8 cellular contexts compared by ENCODE assay signal in genomic region chr1:248862695-248863010, GRCh38. TPM values are rescaled to one million over a fixed set of nuclear protein-coding genes. Genes with fewer than 3 reads are reported as not detected.
DNase-seq lines count a peak whose midpoint lies in the region; ATAC-seq, FAIRE-seq and TF ChIP-seq lines count a peak whose summit lies in the region.

No MANE protein-coding gene starts in this region.

- H3K79me2 ChIP-seq in PC-9 (ENCODE audit: low read depth), result peaks cover 7% of the 10 kb centered on the region

- H2AFZ ChIP-seq in PC-9, result no peak overlapping the region

- no peak overlapping the region for H3K4me2 ChIP-seq in PC-9

- BruUV-seq in PC-9 (replicated peaks; lab: Mats Ljungman, UMichigan), result no TSS peak

- peak overlapping the region in 1 of 3 experiments; percentile 41 for H3K27ac Mint-ChIP-seq in nephron

- peaks cover 31% of the 10 kb centered on the region for H3K4me1 Mint-ChIP-seq in nephron

- H4K20me1 ChIP-seq in PC-9 (ENCODE audit: insufficient read depth), result no peaks in the 10 kb centered on the region

- TF ChIP-seq POLR2A in GM12891 (IDR thresholded peaks at IDR 0.05; ENCODE audit: low read depth, low read length), result no peak

- peak; percentile 3 for ATAC-seq in GM19397 (IDR thresholded peaks at IDR 0.05; ENCODE audit: unreplicated experiment)
- peak; percentile 1 for ATAC-seq in HG03575 (IDR thresholded peaks at IDR 0.05; ENCODE audit: extremely low read depth, insufficient number of reproducible peaks, low FRiP score, unreplicated experiment)

- no peak for FAIRE-seq in GM12891 (lab: Jason Lieb, UNC)

- CTCF ChIA-PET in AG04449 (lab: Yijun Ruan, JAX) (interaction anchor here (1.1 to 1.6 kb wide), 3 partner anchors 10 to 43 kb away, joined by 3 to 6 read pairs (median 5); partner anchors contain the start of gene PGBD2), PC-9 (lab: Charles Lee) (no interaction called here)

- H3K27me3 ChIP-seq in PC-9 (ENCODE audit: insufficient read depth, low read depth), result no peaks in the 10 kb centered on the region

- H3K9me2 ChIP-seq in PC-9 (ENCODE audit: insufficient read depth), result no peaks in the 10 kb centered on the region

- peak overlapping the region; percentile 62 to 88 (median 79) for H3K4me3 Mint-ChIP-seq in nephron

- TF ChIP-seq CTCF in AG04449 (IDR thresholded peaks at IDR 0.05; ENCODE audit: insufficient read depth, low read length, missing control alignments) (no peak), cardiac fibroblast (IDR thresholded peaks at IDR 0.05; ENCODE audit: low read depth, low read length) (no peak), nephron (IDR thresholded peaks at IDR 0.05; ENCODE audit: unreplicated experiment in 3 of 3) (no peak), PC-9 (conservative IDR thresholded peaks at IDR 0.05) (no peak)

- intact Hi-C loops in PC-9 (cut with micrococcal nuclease; ENCODE audit: unreplicated experiment), result no loop called here

- no peaks in the 10 kb centered on the region for H3K36me3 Mint-ChIP-seq in nephron (ENCODE audit: low read depth)

- H3F3A ChIP-seq in PC-9 (ENCODE audit: insufficient read depth, low read depth), result peaks cover 4% of the 10 kb centered on the region; the same call in 1 of the 2 replicates

- no peaks in the 10 kb centered on the region for H3K9me3 Mint-ChIP-seq in nephron

- H3K36me3 ChIP-seq in PC-9 (ENCODE audit: low read depth), result no peaks in the 10 kb centered on the region

- DNase-seq in AG04449 (ENCODE audit: low read depth, low spot score) (no peak), cardiac fibroblast (ENCODE audit: low read depth in 2 of 2) (no peak), NCI-H2107 treated with DMSO at 0.1 percent for 48 hours (lab: John Stamatoyannopoulos, UW; ENCODE audit: unreplicated experiment) (no peak), GM12891 (ENCODE audit: insufficient read length, low spot score) (no peak), PC-9 (no peak)

- H3K27ac ChIP-seq in PC-9, result no peak overlapping the region

- POLR2A ChIA-PET in AG04449 (lab: Yijun Ruan, JAX), result interaction anchor here (1.0 kb wide), 1 partner anchor 36 kb away, joined by 4 read pairs; the partner anchor contains the start of gene SH3BP5L
- POLR2A ChIA-PET in PC-9 (lab: Charles Lee; ENCODE audit: unreplicated experiment), result no interaction called here

- H3K4me1 ChIP-seq in PC-9 (replicated peaks; ENCODE audit: insufficient read depth), result peaks cover 5% of the 10 kb centered on the region; the same call in 1 of the 2 replicates

- H3K9me3 ChIP-seq in PC-9 (ENCODE audit: insufficient read depth, low read depth), result no peaks in the 10 kb centered on the region

- H3K4me3 ChIP-seq in AG04449 (ENCODE audit: low read depth, low read length) (peak overlapping the region; percentile 70), cardiac fibroblast (replicated peaks in 1 of 2; ENCODE audit: low read depth in 2 of 2, low read length in 2 of 2) (peak overlapping the region; percentile 59 to 68), PC-9 (no peak overlapping the region)

- peaks cover 14% of the 10 kb centered on the region for H3K27me3 Mint-ChIP-seq in nephron (ENCODE audit: low read depth)

TF ChIP-seq in GM12891, 5 proteins besides CTCF, POLR2A, EP300 and RAD21:
- TF ChIP-seq POLR2AphosphoS5 (IDR thresholded peaks at IDR 0.05; ENCODE audit: low read depth, low read length) (no peak), TAF1 (IDR thresholded peaks at IDR 0.05; ENCODE audit: low read depth, low read length) (no peak), SPI1 (IDR thresholded peaks at IDR 0.05; ENCODE audit: low read depth, low read length) (no peak), POU2F2 (IDR thresholded peaks at IDR 0.05; ENCODE audit: low read depth, low read length) (no peak), PAX5 (IDR thresholded peaks at IDR 0.05; ENCODE audit: insufficient read depth, low read length, severe bottlenecking) (no peak)

RNA-seq across cellular contexts. Expression of gene ZNF692, which starts 3.8 kb away (rescaled TPM):
- polyA plus RNA-seq in GM12891 (2012; ENCODE audit: low read depth, missing spikeins), result 31.6 TPM
- 46.6 and 51.7 TPM in 2 replicates for total RNA-seq in PC-9 (2021)

RNA-seq across cellular contexts. Expression of gene ZNF672, which starts 24.6 kb away (rescaled TPM):
- polyA plus RNA-seq in GM12891 (2012; ENCODE audit: low read depth, missing spikeins), result 24.7 TPM
- 24.7 and 27.6 TPM in 2 replicates for total RNA-seq in PC-9 (2021)

RNA-seq across cellular contexts. Expression of gene SH3BP5L, which starts 36.9 kb away (rescaled TPM):
- 6.1 TPM for polyA plus RNA-seq in GM12891 (2012; ENCODE audit: low read depth, missing spikeins)
- total RNA-seq in PC-9 (2021), result 24.6 and 25.6 TPM in 2 replicates

RNA-seq across cellular contexts. Expression of gene PGBD2, which starts 43.4 kb away (rescaled TPM):
- 1.4 TPM for polyA plus RNA-seq in GM12891 (2012; ENCODE audit: low read depth, missing spikeins)
- 5.3 and 5.6 TPM in 2 replicates for total RNA-seq in PC-9 (2021)
